ENCODE assay signal across 9 cellular contexts in genomic region chrX:123590842-123591491, GRCh38.
DNase-seq lines count a peak whose midpoint lies in the region; ATAC-seq and TF ChIP-seq lines count a peak whose summit lies in the region.
"Had no signal": no experiment of that assay in that cellular context is flagged by ENCODE, and none has a peak within 500 bp of the region (broad histone marks: within the 10 kb centered on the region; RNA-seq: fewer than 3 reads in every experiment).

No MANE protein-coding gene starts in this region.

- no peaks in the 10 kb centered on the region for H4K20me1 ChIP-seq in osteoblast (ENCODE audit: insufficient read depth, low read length)

- H3K4me1 Mint-ChIP-seq in activated T-helper 17 cell treated with anti-CD3 and anti-CD28 coated beads, Interleukin-2, amount 50 U/mL, for 72 hours, result peaks cover 10% of the 10 kb centered on the region
- H3K4me1 Mint-ChIP-seq: IgD-negative memory B cell had no signal

- ATAC-seq in GM18868 (IDR thresholded peaks at IDR 0.05; ENCODE audit: unreplicated experiment) (peak; percentile 88), HG02840 (IDR thresholded peaks at IDR 0.05; ENCODE audit: low FRiP score, unreplicated experiment) (peak; percentile 52), upper lobe of left lung (ENCODE audit: low FRiP score in 2 of 2) (no peak)
- peak; percentile 60 for ATAC-seq in activated T-helper 17 cell treated with anti-CD3 and anti-CD28 coated beads, Interleukin-2, amount 50 U/mL, for 72 hours (replicated peaks)

- H3K4me1 ChIP-seq in osteoblast (ENCODE audit: insufficient read depth, low read length), result no peaks in the 10 kb centered on the region
- no peaks in the 10 kb centered on the region for H3K4me1 ChIP-seq in upper lobe of left lung

- H3K79me2 ChIP-seq in osteoblast (ENCODE audit: insufficient read depth, low read length), result no peaks in the 10 kb centered on the region

- no peaks in the 10 kb centered on the region for H3K27me3 Mint-ChIP-seq in activated T-helper 17 cell treated with anti-CD3 and anti-CD28 coated beads, Interleukin-2, amount 50 U/mL, for 72 hours
- H3K27me3 Mint-ChIP-seq: IgD-negative memory B cell had no signal

- H3K27ac ChIP-seq in osteoblast (ENCODE audit: low read depth, low read length) (no peak overlapping the region), upper lobe of left lung (no peak overlapping the region)

- H3K4me3 ChIP-seq in osteoblast (ENCODE audit: insufficient read depth, low read length) (no peak overlapping the region), upper lobe of left lung (no peak overlapping the region)

- H3K4me2 ChIP-seq in osteoblast (ENCODE audit: insufficient read depth, low read length), result no peak overlapping the region

- H3K9me3 ChIP-seq in osteoblast (ENCODE audit: low read depth, low read length), result no peaks in the 10 kb centered on the region
- no peaks in the 10 kb centered on the region for H3K9me3 ChIP-seq in upper lobe of left lung

- TF ChIP-seq POLR2A in upper lobe of left lung (IDR thresholded peaks at IDR 0.05), result no peak

- H3K27ac Mint-ChIP-seq in activated T-helper 17 cell treated with anti-CD3 and anti-CD28 coated beads, Interleukin-2, amount 50 U/mL, for 72 hours, result no peak overlapping the region
- H3K27ac Mint-ChIP-seq: IgD-negative memory B cell had no signal

- TF ChIP-seq EP300 in upper lobe of left lung (IDR thresholded peaks at IDR 0.05), result no peak

- H3K4me3 Mint-ChIP-seq in activated T-helper 17 cell treated with anti-CD3 and anti-CD28 coated beads, Interleukin-2, amount 50 U/mL, for 72 hours, result peak overlapping the region; percentile 31
- H3K4me3 Mint-ChIP-seq: IgD-negative memory B cell had no signal

- H3K36me3 ChIP-seq in osteoblast (ENCODE audit: insufficient read depth, low read length), result no peaks in the 10 kb centered on the region
- H3K36me3 ChIP-seq in upper lobe of left lung, result no peaks in the 10 kb centered on the region

- H3K27me3 ChIP-seq in osteoblast (ENCODE audit: insufficient read depth, low read length), result no peaks in the 10 kb centered on the region
- H3K27me3 ChIP-seq in upper lobe of left lung, result no peaks in the 10 kb centered on the region

- H2AFZ ChIP-seq in osteoblast (ENCODE audit: low read length), result no peak overlapping the region

- TF ChIP-seq CTCF in osteoblast (IDR thresholded peaks at IDR 0.05; ENCODE audit: extremely low read depth, low read depth, low read length), result no peak
- no peak for TF ChIP-seq CTCF in upper lobe of left lung (IDR thresholded peaks at IDR 0.05)

- DNase-seq in osteoblast (ENCODE audit: insufficient read length, low spot score, missing footprints), result peak; percentile 35
- DNase-seq in upper lobe of left lung, result no peak
- no peak for DNase-seq in GDM1 (lab: John Stamatoyannopoulos, UW)
- no peak for DNase-seq in stimulated activated CD4-positive, alpha-beta T cell treated with anti-CD3 and anti-CD28 coated beads, Interleukin-2, amount 100 ng/mL, for 24 hours
- DNase-seq: retina had no signal

- H3K36me3 Mint-ChIP-seq in activated T-helper 17 cell treated with anti-CD3 and anti-CD28 coated beads, Interleukin-2, amount 50 U/mL, for 72 hours (ENCODE audit: low read depth), result no peaks in the 10 kb centered on the region
- H3K36me3 Mint-ChIP-seq: IgD-negative memory B cell had no signal

- no peaks in the 10 kb centered on the region for H3K9me3 Mint-ChIP-seq in activated T-helper 17 cell treated with anti-CD3 and anti-CD28 coated beads, Interleukin-2, amount 50 U/mL, for 72 hours

- WGBS in upper lobe of left lung, 2 donors, result 25 to 41% methylated on average over 6 of the region's 6 CpGs

Comparison
In these comparisons a context has a peak if more than half of its experiments do, and no peak if none do; other contexts are left out.
1. ATAC-seq: peak in GM18868 (single experiment), HG02840 (single experiment) and activated T-helper 17 cell treated with anti-CD3 and anti-CD28 coated beads, Interleukin-2, amount 50 U/mL, for 72 hours (single experiment); none in upper lobe of left lung (0 of 2).